In genomic region chr6:43220439-43220951, GRCh38 we compare ENCODE assay signal across 1 cellular context.
TF ChIP-seq lines count a peak whose summit lies in the region.

No MANE protein-coding gene starts in this region.

TF ChIP-seq in H1, 55 proteins besides CTCF, POLR2A, EP300 and RAD21:
- TF ChIP-seq GABPA (IDR thresholded peaks at IDR 0.05; ENCODE audit: borderline replicate concordance, insufficient read depth, low read length), result no peak
- no peak for TF ChIP-seq CBX8 (IDR thresholded peaks at IDR 0.05; ENCODE audit: borderline replicate concordance, low read depth, low read length)
- no peak for TF ChIP-seq POLR2AphosphoS5 (IDR thresholded peaks at IDR 0.05; ENCODE audit: low read depth, low read length)
- no peak for TF ChIP-seq CHD1 (IDR thresholded peaks at IDR 0.05; ENCODE audit: low read depth, low read length)
- no peak for TF ChIP-seq MAFK (IDR thresholded peaks at IDR 0.05; ENCODE audit: low read depth, low read length)
- TF ChIP-seq, protein P1, sequence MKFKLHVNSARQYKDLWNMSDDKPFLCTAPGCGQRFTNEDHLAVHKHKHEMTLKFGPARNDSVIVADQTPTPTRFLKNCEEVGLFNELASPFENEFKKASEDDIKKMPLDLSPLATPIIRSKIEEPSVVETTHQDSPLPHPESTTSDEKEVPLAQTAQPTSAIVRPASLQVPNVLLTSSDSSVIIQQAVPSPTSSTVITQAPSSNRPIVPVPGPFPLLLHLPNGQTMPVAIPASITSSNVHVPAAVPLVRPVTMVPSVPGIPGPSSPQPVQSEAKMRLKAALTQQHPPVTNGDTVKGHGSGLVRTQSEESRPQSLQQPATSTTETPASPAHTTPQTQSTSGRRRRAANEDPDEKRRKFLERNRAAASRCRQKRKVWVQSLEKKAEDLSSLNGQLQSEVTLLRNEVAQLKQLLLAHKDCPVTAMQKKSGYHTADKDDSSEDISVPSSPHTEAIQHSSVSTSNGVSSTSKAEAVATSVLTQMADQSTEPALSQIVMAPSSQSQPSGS (IDR thresholded peaks at IDR 0.05; ENCODE audit: low read length), result no peak
- no peak for TF ChIP-seq RXRA (IDR thresholded peaks at IDR 0.05; ENCODE audit: insufficient read depth, low read depth, low read length)
- TF ChIP-seq HDAC2 (IDR thresholded peaks at IDR 0.05; ENCODE audit: borderline replicate concordance in 1 of 2, low read depth in 2 of 2, low read length in 2 of 2), result no peak
- TF ChIP-seq JUN (IDR thresholded peaks at IDR 0.05; ENCODE audit: low read depth, low read length), result no peak
- no peak for TF ChIP-seq KDM5A (IDR thresholded peaks at IDR 0.05; ENCODE audit: low read length)
- TF ChIP-seq E2F6 (IDR thresholded peaks at IDR 0.05), result no peak
- no peak for TF ChIP-seq SIN3A (conservative IDR thresholded peaks at IDR 0.05 in 1 of 2, IDR thresholded peaks at IDR 0.05 in 1 of 2; ENCODE audit: low read depth in 1 of 2, low read length in 2 of 2)
- TF ChIP-seq BRCA1 (IDR thresholded peaks at IDR 0.05; ENCODE audit: low read depth, low read length), result no peak
- TF ChIP-seq SIRT6 (IDR thresholded peaks at IDR 0.05; ENCODE audit: low read length), result no peak
- TF ChIP-seq TBP (IDR thresholded peaks at IDR 0.05; ENCODE audit: low read depth, low read length), result no peak
- TF ChIP-seq TAF1 (IDR thresholded peaks at IDR 0.05; ENCODE audit: low read depth, low read length), result no peak
- no peak for TF ChIP-seq SP1 (IDR thresholded peaks at IDR 0.05; ENCODE audit: low read depth, low read length)
- TF ChIP-seq EZH2 (IDR thresholded peaks at IDR 0.05; ENCODE audit: low read depth, low read length, severe bottlenecking), result no peak
- TF ChIP-seq BCL11A (IDR thresholded peaks at IDR 0.05; ENCODE audit: low read depth in 2 of 2, low read length in 2 of 2), result no peak
- TF ChIP-seq CHD2 (IDR thresholded peaks at IDR 0.05; ENCODE audit: low read length), result no peak
